1 cellular context compared by ENCODE assay signal in the genomic region with DNA sequence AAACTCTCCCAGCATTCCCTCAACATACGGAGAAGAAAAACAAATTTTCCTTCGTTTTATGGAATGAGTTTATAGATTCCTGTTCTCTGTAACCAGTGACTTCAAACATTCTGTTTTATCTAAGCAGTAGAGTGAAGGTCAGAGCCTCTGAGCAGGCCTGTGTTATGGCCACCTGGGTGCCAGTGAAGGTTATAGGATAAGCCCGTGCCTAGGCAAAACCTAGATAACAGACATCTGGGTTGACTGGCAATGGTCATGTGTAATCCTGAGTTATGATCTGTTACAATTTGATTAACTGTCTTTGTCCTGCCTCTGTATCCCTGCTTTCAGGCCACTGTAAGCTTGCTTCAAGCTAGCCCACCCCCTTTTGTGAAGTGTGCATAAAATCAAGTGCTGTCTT.
TF ChIP-seq lines count a peak whose summit lies in the region.

No MANE protein-coding gene starts in this region.

TF ChIP-seq in HepG2, 621 proteins besides CTCF, POLR2A, EP300 and RAD21:
- no peak for TF ChIP-seq MLLT10 (CRISPR knock-in tag; IDR thresholded peaks at IDR 0.05)
- no peak for TF ChIP-seq ZNF768 (CRISPR knock-in tag; IDR thresholded peaks at IDR 0.05)
- TF ChIP-seq, protein P1, sequence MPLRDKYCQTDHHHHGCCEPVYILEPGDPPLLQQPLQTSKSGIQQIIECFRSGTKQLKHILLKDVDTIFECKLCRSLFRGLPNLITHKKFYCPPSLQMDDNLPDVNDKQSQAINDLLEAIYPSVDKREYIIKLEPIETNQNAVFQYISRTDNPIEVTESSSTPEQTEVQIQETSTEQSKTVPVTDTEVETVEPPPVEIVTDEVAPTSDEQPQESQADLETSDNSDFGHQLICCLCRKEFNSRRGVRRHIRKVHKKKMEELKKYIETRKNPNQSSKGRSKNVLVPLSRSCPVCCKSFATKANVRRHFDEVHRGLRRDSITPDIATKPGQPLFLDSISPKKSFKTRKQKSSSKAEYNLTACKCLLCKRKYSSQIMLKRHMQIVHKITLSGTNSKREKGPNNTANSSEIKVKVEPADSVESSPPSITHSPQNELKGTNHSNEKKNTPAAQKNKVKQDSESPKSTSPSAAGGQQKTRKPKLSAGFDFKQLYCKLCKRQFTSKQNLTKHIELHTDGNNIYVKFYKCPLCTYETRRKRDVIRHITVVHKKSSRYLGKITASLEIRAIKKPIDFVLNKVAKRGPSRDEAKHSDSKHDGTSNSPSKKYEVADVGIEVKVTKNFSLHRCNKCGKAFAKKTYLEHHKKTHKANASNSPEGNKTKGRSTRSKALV (CRISPR knock-in tag; IDR thresholded peaks at IDR 0.05) = no peak
- TF ChIP-seq, protein P2, sequence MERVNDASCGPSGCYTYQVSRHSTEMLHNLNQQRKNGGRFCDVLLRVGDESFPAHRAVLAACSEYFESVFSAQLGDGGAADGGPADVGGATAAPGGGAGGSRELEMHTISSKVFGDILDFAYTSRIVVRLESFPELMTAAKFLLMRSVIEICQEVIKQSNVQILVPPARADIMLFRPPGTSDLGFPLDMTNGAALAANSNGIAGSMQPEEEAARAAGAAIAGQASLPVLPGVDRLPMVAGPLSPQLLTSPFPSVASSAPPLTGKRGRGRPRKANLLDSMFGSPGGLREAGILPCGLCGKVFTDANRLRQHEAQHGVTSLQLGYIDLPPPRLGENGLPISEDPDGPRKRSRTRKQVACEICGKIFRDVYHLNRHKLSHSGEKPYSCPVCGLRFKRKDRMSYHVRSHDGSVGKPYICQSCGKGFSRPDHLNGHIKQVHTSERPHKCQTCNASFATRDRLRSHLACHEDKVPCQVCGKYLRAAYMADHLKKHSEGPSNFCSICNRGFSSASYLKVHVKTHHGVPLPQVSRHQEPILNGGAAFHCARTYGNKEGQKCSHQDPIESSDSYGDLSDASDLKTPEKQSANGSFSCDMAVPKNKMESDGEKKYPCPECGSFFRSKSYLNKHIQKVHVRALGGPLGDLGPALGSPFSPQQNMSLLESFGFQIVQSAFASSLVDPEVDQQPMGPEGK (CRISPR knock-in tag; IDR thresholded peaks at IDR 0.05) = no peak
- TF ChIP-seq RXRB (CRISPR knock-in tag; IDR thresholded peaks at IDR 0.05; ENCODE audit: borderline replicate concordance) = no peak
- TF ChIP-seq ZFP36L2 (CRISPR knock-in tag; IDR thresholded peaks at IDR 0.05) = no peak
- no peak for TF ChIP-seq ZNF20 (CRISPR knock-in tag; IDR thresholded peaks at IDR 0.05)
- TF ChIP-seq SP2 (CRISPR knock-in tag; IDR thresholded peaks at IDR 0.05) = no peak
- TF ChIP-seq RAD51 (IDR thresholded peaks at IDR 0.05; ENCODE audit: borderline replicate concordance) = no peak
